In genomic region chr2:170597705-170598420, GRCh38 we compare ENCODE assay signal across 18 cellular contexts.
"Had no signal": no experiment of that assay in that cellular context is flagged by ENCODE, and none has a peak within 500 bp of the region (broad histone marks: within the 10 kb centered on the region; RNA-seq: fewer than 3 reads in every experiment).

No MANE protein-coding gene starts in this region.

- ATAC-seq: heart right ventricle; mucosa of descending colon; natural killer cell; stimulated activated naive CD8-positive, alpha-beta T cell treated with anti-CD3 and anti-CD28 coated beads, Interleukin-15, Interleukin-2, amounts not matched to agents 100 U/mL and 50 U/mL, for 24 hours had no signal

- H3K27me3 ChIP-seq: dorsolateral prefrontal cortex, gastrocnemius medialis, heart right ventricle, testis, upper lobe of left lung had no signal

- H3K4me1 ChIP-seq: gastrocnemius medialis, testis, upper lobe of left lung had no signal

- H3K4me3 ChIP-seq: dorsolateral prefrontal cortex, gastrocnemius medialis, heart right ventricle, mucosa of descending colon, SK-N-MC, testis, upper lobe of left lung had no signal

- H3K36me3 ChIP-seq: gastrocnemius medialis, heart right ventricle, upper lobe of left lung had no signal

- DNase-seq: activated CD4-positive, alpha-beta T cell treated with anti-CD3 and anti-CD28 coated beads for 1 hour; activated CD4-positive, alpha-beta T cell treated with anti-CD3 and anti-CD28 coated beads, Interleukin-2, amount 50 U/mL, for 48 hours; activated naive CD4-positive, alpha-beta T cell treated with anti-CD3 and anti-CD28 coated beads for 36 hours; dorsolateral prefrontal cortex; endodermal cell; erythroblast; heart right ventricle; mucosa of descending colon; natural killer cell; posterior cingulate gyrus; small intestine; stimulated activated CD4-positive, alpha-beta T cell treated with anti-CD3 and anti-CD28 coated beads, Interleukin-4, amount 100 ng/mL, for 24 hours; stimulated activated naive CD8-positive, alpha-beta T cell treated with anti-CD3 and anti-CD28 coated beads, Interleukin-15, Interleukin-2, amounts not matched to agents 100 U/mL and 50 U/mL, for 24 hours; testis; upper lobe of left lung had no signal

- H3K9me3 ChIP-seq: gastrocnemius medialis, heart right ventricle, mucosa of descending colon, testis, upper lobe of left lung had no signal

- H3K27ac ChIP-seq: dorsolateral prefrontal cortex, heart right ventricle, SK-N-MC, testis, upper lobe of left lung, VCaP had no signal
